ENCODE assay signal across 8 cellular contexts in genomic region chr10:110733256-110733952, GRCh38.
DNase-seq lines count a peak whose midpoint lies in the region; ATAC-seq and TF ChIP-seq lines count a peak whose summit lies in the region.

No MANE protein-coding gene starts in this region.

- no peak for DNase-seq in activated CD4-positive, alpha-beta T cell treated with anti-CD3 and anti-CD28 coated beads, Interleukin-2, amount 10 ng/mL, durations not matched to agents 24 days and 14 days
- DNase-seq in activated CD4-positive, alpha-beta T cell treated with anti-CD3 and anti-CD28 coated beads for 1 hour: no peak
- no peak for DNase-seq in activated CD4-positive, alpha-beta memory T cell treated with anti-CD3 and anti-CD28 coated beads for 36 hours
- no peak for DNase-seq in right cardiac atrium
- DNase-seq in activated gamma-delta T cell (lab: John Stamatoyannopoulos, UW): no peak
- DNase-seq in lower lobe of right lung: no peak

- H3K27ac ChIP-seq in right cardiac atrium (ENCODE audit: low read length): peak overlapping the region; percentile 75
- no peak overlapping the region for H3K27ac ChIP-seq in subcutaneous abdominal adipose tissue (ENCODE audit: low read depth, low read length)
- no peak overlapping the region for H3K27ac ChIP-seq in lower lobe of right lung

- peaks cover 45% of the 10 kb centered on the region for H3K27me3 Mint-ChIP-seq in activated CD4-positive, alpha-beta T cell treated with anti-CD3 and anti-CD28 coated beads, Interleukin-2, amount 10 ng/mL, durations not matched to agents 24 days and 14 days
- peaks cover 4% of the 10 kb centered on the region for H3K27me3 Mint-ChIP-seq in activated CD4-positive, alpha-beta memory T cell treated with anti-CD3 and anti-CD28 coated beads for 36 hours

- H3K9me3 Mint-ChIP-seq in activated CD4-positive, alpha-beta T cell treated with anti-CD3 and anti-CD28 coated beads, Interleukin-2, amount 10 ng/mL, durations not matched to agents 24 days and 14 days: no peaks in the 10 kb centered on the region
- no peaks in the 10 kb centered on the region for H3K9me3 Mint-ChIP-seq in activated CD4-positive, alpha-beta memory T cell treated with anti-CD3 and anti-CD28 coated beads for 36 hours

- CTCF ChIA-PET in activated CD4-positive, alpha-beta memory T cell treated with anti-CD3 and anti-CD28 coated beads for 36 hours (lab: Charles Lee): interaction anchor here (1.0 to 1.1 kb wide), 2 partner anchors 23 to 62 kb away, joined by 3 read pairs; no protein-coding TSS in a partner anchor

- no peaks in the 10 kb centered on the region for H3K36me3 ChIP-seq in subcutaneous abdominal adipose tissue (ENCODE audit: control insufficient read depth in 5 of 5, insufficient read depth in 5 of 5, low read length in 5 of 5)
- no peaks in the 10 kb centered on the region for H3K36me3 ChIP-seq in lower lobe of right lung

- no peaks in the 10 kb centered on the region for H3K27me3 ChIP-seq in right cardiac atrium (ENCODE audit: control insufficient read depth, insufficient read depth)
- peaks cover 0 to 3% (median 0%) of the 10 kb centered on the region in 5 donors for H3K27me3 ChIP-seq in subcutaneous abdominal adipose tissue (ENCODE audit: control insufficient read depth in 5 of 5, insufficient read depth in 4 of 5, low read length in 5 of 5)
- no peaks in the 10 kb centered on the region for H3K27me3 ChIP-seq in lower lobe of right lung (ENCODE audit: low read depth)

- ATAC-seq in right cardiac atrium: peak; percentile 7 to 28
- ATAC-seq in GM21529 (IDR thresholded peaks at IDR 0.05; ENCODE audit: unreplicated experiment): no peak
- no peak for ATAC-seq in lower lobe of right lung

- H3K9me3 ChIP-seq in right cardiac atrium (ENCODE audit: control insufficient read depth, low read length): no peaks in the 10 kb centered on the region
- no peaks in the 10 kb centered on the region for H3K9me3 ChIP-seq in subcutaneous abdominal adipose tissue (ENCODE audit: control insufficient read depth in 5 of 5, low read length in 5 of 5)
- no peaks in the 10 kb centered on the region for H3K9me3 ChIP-seq in lower lobe of right lung

- H3K27ac Mint-ChIP-seq in activated CD4-positive, alpha-beta T cell treated with anti-CD3 and anti-CD28 coated beads, Interleukin-2, amount 10 ng/mL, durations not matched to agents 24 days and 14 days: no peak overlapping the region
- no peak overlapping the region for H3K27ac Mint-ChIP-seq in activated CD4-positive, alpha-beta memory T cell treated with anti-CD3 and anti-CD28 coated beads for 36 hours

- H3K4me3 Mint-ChIP-seq in activated CD4-positive, alpha-beta T cell treated with anti-CD3 and anti-CD28 coated beads, Interleukin-2, amount 10 ng/mL, durations not matched to agents 24 days and 14 days: peak overlapping the region; percentile 9
- H3K4me3 Mint-ChIP-seq in activated CD4-positive, alpha-beta memory T cell treated with anti-CD3 and anti-CD28 coated beads for 36 hours: peak overlapping the region; percentile 49

- TF ChIP-seq CTCF in lower lobe of right lung (IDR thresholded peaks at IDR 0.05): no peak

- H3K4me1 ChIP-seq in right cardiac atrium (ENCODE audit: control insufficient read depth, insufficient read depth, low read length) (peaks cover 12% of the 10 kb centered on the region), subcutaneous abdominal adipose tissue (ENCODE audit: control insufficient read depth in 5 of 5, insufficient read depth in 5 of 5, low read length in 5 of 5) (peaks cover 6 to 34% (median 12%) of the 10 kb centered on the region in 5 donors), lower lobe of right lung (no peaks in the 10 kb centered on the region)

- intact Hi-C loops in activated CD4-positive, alpha-beta T cell treated with anti-CD3 and anti-CD28 coated beads, Interleukin-2, amount 10 ng/mL, durations not matched to agents 24 days and 14 days (cut with micrococcal nuclease): no loop called here
- intact Hi-C loops in activated CD4-positive, alpha-beta memory T cell treated with anti-CD3 and anti-CD28 coated beads for 36 hours (cut with micrococcal nuclease): no loop called here
- intact Hi-C loops in right cardiac atrium (cut with DNase I): no loop called here
- intact Hi-C loops in lower lobe of right lung (cut with DNase I): no loop called here

- 59% methylated on average over 16 of the region's 16 CpGs for WGBS in right cardiac atrium

- peaks cover 7% of the 10 kb centered on the region for H3K4me1 Mint-ChIP-seq in activated CD4-positive, alpha-beta T cell treated with anti-CD3 and anti-CD28 coated beads, Interleukin-2, amount 10 ng/mL, durations not matched to agents 24 days and 14 days
- peaks cover 9% of the 10 kb centered on the region for H3K4me1 Mint-ChIP-seq in activated CD4-positive, alpha-beta memory T cell treated with anti-CD3 and anti-CD28 coated beads for 36 hours (ENCODE audit: low read depth)

- no peak overlapping the region for H3K9ac ChIP-seq in subcutaneous abdominal adipose tissue (ENCODE audit: low read length in 5 of 5)

- POLR2A ChIA-PET in activated CD4-positive, alpha-beta memory T cell treated with anti-CD3 and anti-CD28 coated beads for 36 hours (lab: Charles Lee): no interaction called here

- H3K4me3 ChIP-seq in right cardiac atrium (ENCODE audit: low read length) (peak overlapping the region; percentile 30), subcutaneous abdominal adipose tissue (ENCODE audit: low read depth in 1 of 5, low read length in 5 of 5) (peak overlapping the region in 3 of 5 donors; percentile 19 to 20 (median 19)), lower lobe of right lung (no peak overlapping the region)

- H3K36me3 Mint-ChIP-seq in activated CD4-positive, alpha-beta T cell treated with anti-CD3 and anti-CD28 coated beads, Interleukin-2, amount 10 ng/mL, durations not matched to agents 24 days and 14 days (ENCODE audit: low read depth): no peaks in the 10 kb centered on the region
- H3K36me3 Mint-ChIP-seq in activated CD4-positive, alpha-beta memory T cell treated with anti-CD3 and anti-CD28 coated beads for 36 hours: no peaks in the 10 kb centered on the region

Comparison
In these comparisons a context has a peak if more than half of its experiments do, and no peak if none do; other contexts are left out.
1. ATAC-seq: peak in right cardiac atrium (2 of 2); none in GM21529 (single experiment) and lower lobe of right lung (0 of 2).